Comparison of ENCODE assay signal across 1 cellular context in the genomic region with DNA sequence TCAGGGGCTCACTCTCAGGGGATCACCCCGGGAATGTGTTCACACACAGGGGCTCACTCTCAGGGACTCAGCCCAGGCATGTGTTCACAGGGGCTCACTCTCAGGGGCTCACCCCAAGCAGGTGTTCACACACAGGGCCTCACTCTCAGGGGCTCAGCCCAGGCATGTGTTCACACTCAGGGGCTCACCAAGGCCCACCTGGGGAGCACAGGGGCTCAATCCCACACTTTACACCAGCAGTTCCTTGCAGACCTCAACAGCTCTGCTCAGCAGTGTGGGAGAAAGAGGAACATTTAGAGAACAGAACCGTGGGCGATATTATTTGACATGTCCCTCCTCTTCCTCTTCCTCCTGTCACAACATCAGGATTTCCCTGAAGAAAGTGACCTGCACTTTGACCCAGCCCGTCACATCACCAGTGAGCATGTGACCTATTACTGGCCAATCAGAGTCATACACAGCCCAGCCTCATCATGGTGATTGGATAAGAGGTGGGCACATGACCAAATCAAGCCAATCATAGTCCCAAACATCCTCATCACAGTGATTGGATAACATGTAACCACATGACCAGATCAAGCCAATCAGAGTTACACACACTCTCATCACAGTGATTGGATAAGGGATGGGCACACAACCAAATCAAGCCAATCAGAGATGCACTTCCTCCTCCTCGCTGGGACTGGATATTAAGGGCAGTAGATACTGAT.
TF ChIP-seq lines count a peak whose summit lies in the region.

No MANE protein-coding gene starts in this region.

TF ChIP-seq in K562, 482 proteins besides CTCF, POLR2A, EP300 and RAD21 (continued from another document and continues in another):
- TF ChIP-seq ATF1 (CRISPR knock-in tag; IDR thresholded peaks at IDR 0.05) (no peak), ATF1 (tag; IDR thresholded peaks at IDR 0.05) (peak; percentile 73), SRSF3 (IDR thresholded peaks at IDR 0.05; ENCODE audit: insufficient read depth, low read length) (no peak), NR2C2 (CRISPR knock-in tag; IDR thresholded peaks at IDR 0.05) (peak; percentile 94), NR2C2 (tag; IDR thresholded peaks at IDR 0.05) (peak; percentile 96), LCOR (CRISPR knock-in tag; IDR thresholded peaks at IDR 0.05) (no peak), HNRNPK (IDR thresholded peaks at IDR 0.05; ENCODE audit: low read depth, low read length, poor library complexity, severe bottlenecking) (no peak), CAMTA2 (CRISPR knock-in tag; conservative IDR thresholded peaks at IDR 0.05) (no peak), KLF13 (tag; IDR thresholded peaks at IDR 0.05; ENCODE audit: borderline replicate concordance, low read depth) (no peak), ARID2 (IDR thresholded peaks at IDR 0.05) (no peak), CBX2 (IDR thresholded peaks at IDR 0.05; ENCODE audit: insufficient read depth, low read length, poor library complexity, severe bottlenecking) (no peak), NR2F6 (CRISPR knock-in tag; IDR thresholded peaks at IDR 0.05) (0 out of 2 replicates have a peak, but pooled peaks have one; percentile 16), NCOA6 (IDR thresholded peaks at IDR 0.05) (no peak), CREB1 (IDR thresholded peaks at IDR 0.05) (no peak), CREB1 (CRISPR knock-in tag; IDR thresholded peaks at IDR 0.05) (no peak), ARHGAP35 (IDR thresholded peaks at IDR 0.05; ENCODE audit: partially characterized antibody) (no peak), ZNF766 (CRISPR knock-in tag; conservative IDR thresholded peaks at IDR 0.05) (no peak), SRSF1 (IDR thresholded peaks at IDR 0.05; ENCODE audit: low read depth, low read length) (no peak), POLR2AphosphoS5 (IDR thresholded peaks at IDR 0.05; ENCODE audit: control insufficient read depth, insufficient read depth, low read depth, low read length) (no peak), BRD4 (IDR thresholded peaks at IDR 0.05) (peak; percentile 61; the same call in 1 of the 2 replicates), RBM39 (optimal IDR thresholded peaks at IDR 0.05; ENCODE audit: low read depth, low read length) (no peak), ZBTB1 (CRISPR knock-in tag; IDR thresholded peaks at IDR 0.05; ENCODE audit: borderline replicate concordance, low read depth) (no peak), VEZF1 (CRISPR knock-in tag; IDR thresholded peaks at IDR 0.05) (no peak), ZNF143 (CRISPR knock-in tag; IDR thresholded peaks at IDR 0.05) (peak; percentile 42; the same call in 1 of the 2 replicates), MYNN (IDR thresholded peaks at IDR 0.05) (no peak), MYNN (CRISPR knock-in tag; IDR thresholded peaks at IDR 0.05) (no peak), IRF1 (CRISPR knock-in tag; IDR thresholded peaks at IDR 0.05; ENCODE audit: borderline replicate concordance) (no peak), MXI1 (IDR thresholded peaks at IDR 0.05; ENCODE audit: low read depth, low read length) (no peak), KDM2B (CRISPR knock-in tag; IDR thresholded peaks at IDR 0.05) (no peak), CBX8 (IDR thresholded peaks at IDR 0.05; ENCODE audit: borderline replicate concordance, extremely low read depth, low read depth, low read length, poor library complexity, severe bottlenecking) (no peak), KDM4B (IDR thresholded peaks at IDR 0.05; ENCODE audit: borderline replicate concordance in 2 of 2, low read depth in 1 of 2) (no peak), SREBF1 (IDR thresholded peaks at IDR 0.05; ENCODE audit: borderline replicate concordance, low read depth, low read length) (no peak), PPARD (CRISPR knock-in tag; IDR thresholded peaks at IDR 0.05) (no peak; the same call in 1 of the 2 replicates), HMGXB4 (CRISPR knock-in tag; IDR thresholded peaks at IDR 0.05) (no peak), CC2D1A (IDR thresholded peaks at IDR 0.05) (peak; percentile 84), SAFB2 (IDR thresholded peaks at IDR 0.05; ENCODE audit: borderline replicate concordance, low read depth, low read length, severe bottlenecking) (no peak), MEIS2 (IDR thresholded peaks at IDR 0.05; ENCODE audit: partially characterized antibody) (peak; percentile 42), PTTG1 (tag; IDR thresholded peaks at IDR 0.05; ENCODE audit: low read depth) (no peak)
- TF ChIP-seq, protein P1, sequence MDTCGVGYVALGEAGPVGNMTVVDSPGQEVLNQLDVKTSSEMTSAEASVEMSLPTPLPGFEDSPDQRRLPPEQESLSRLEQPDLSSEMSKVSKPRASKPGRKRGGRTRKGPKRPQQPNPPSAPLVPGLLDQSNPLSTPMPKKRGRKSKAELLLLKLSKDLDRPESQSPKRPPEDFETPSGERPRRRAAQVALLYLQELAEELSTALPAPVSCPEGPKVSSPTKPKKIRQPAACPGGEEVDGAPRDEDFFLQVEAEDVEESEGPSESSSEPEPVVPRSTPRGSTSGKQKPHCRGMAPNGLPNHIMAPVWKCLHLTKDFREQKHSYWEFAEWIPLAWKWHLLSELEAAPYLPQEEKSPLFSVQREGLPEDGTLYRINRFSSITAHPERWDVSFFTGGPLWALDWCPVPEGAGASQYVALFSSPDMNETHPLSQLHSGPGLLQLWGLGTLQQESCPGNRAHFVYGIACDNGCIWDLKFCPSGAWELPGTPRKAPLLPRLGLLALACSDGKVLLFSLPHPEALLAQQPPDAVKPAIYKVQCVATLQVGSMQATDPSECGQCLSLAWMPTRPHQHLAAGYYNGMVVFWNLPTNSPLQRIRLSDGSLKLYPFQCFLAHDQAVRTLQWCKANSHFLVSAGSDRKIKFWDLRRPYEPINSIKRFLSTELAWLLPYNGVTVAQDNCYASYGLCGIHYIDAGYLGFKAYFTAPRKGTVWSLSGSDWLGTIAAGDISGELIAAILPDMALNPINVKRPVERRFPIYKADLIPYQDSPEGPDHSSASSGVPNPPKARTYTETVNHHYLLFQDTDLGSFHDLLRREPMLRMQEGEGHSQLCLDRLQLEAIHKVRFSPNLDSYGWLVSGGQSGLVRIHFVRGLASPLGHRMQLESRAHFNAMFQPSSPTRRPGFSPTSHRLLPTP (IDR thresholded peaks at IDR 0.05; ENCODE audit: borderline replicate concordance, extremely low read depth, insufficient read length) = no peak
- TF ChIP-seq, protein P2, sequence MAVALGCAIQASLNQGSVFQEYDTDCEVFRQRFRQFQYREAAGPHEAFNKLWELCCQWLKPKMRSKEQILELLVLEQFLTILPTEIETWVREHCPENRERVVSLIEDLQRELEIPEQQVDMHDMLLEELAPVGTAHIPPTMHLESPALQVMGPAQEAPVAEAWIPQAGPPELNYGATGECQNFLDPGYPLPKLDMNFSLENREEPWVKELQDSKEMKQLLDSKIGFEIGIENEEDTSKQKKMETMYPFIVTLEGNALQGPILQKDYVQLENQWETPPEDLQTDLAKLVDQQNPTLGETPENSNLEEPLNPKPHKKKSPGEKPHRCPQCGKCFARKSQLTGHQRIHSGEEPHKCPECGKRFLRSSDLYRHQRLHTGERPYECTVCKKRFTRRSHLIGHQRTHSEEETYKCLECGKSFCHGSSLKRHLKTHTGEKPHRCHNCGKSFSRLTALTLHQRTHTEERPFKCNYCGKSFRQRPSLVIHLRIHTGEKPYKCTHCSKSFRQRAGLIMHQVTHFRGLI (CRISPR knock-in tag; IDR thresholded peaks at IDR 0.05) = 0 out of 2 replicates have a peak, but pooled peaks have one; percentile 52
- TF ChIP-seq, protein P3, sequence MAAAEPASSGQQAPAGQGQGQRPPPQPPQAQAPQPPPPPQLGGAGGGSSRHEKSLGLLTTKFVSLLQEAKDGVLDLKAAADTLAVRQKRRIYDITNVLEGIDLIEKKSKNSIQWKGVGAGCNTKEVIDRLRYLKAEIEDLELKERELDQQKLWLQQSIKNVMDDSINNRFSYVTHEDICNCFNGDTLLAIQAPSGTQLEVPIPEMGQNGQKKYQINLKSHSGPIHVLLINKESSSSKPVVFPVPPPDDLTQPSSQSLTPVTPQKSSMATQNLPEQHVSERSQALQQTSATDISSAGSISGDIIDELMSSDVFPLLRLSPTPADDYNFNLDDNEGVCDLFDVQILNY (CRISPR knock-in tag; IDR thresholded peaks at IDR 0.05) = no peak
- TF ChIP-seq, protein P4, sequence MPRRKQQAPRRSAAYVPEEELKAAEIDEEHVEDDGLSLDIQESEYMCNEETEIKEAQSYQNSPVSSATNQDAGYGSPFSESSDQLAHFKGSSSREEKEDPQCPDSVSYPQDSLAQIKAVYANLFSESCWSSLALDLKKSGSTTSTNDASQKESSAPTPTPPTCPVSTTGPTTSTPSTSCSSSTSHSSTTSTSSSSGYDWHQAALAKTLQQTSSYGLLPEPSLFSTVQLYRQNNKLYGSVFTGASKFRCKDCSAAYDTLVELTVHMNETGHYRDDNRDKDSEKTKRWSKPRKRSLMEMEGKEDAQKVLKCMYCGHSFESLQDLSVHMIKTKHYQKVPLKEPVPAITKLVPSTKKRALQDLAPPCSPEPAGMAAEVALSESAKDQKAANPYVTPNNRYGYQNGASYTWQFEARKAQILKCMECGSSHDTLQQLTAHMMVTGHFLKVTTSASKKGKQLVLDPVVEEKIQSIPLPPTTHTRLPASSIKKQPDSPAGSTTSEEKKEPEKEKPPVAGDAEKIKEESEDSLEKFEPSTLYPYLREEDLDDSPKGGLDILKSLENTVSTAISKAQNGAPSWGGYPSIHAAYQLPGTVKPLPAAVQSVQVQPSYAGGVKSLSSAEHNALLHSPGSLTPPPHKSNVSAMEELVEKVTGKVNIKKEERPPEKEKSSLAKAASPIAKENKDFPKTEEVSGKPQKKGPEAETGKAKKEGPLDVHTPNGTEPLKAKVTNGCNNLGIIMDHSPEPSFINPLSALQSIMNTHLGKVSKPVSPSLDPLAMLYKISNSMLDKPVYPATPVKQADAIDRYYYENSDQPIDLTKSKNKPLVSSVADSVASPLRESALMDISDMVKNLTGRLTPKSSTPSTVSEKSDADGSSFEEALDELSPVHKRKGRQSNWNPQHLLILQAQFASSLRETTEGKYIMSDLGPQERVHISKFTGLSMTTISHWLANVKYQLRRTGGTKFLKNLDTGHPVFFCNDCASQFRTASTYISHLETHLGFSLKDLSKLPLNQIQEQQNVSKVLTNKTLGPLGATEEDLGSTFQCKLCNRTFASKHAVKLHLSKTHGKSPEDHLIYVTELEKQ (CRISPR knock-in tag; IDR thresholded peaks at IDR 0.05) = peak; percentile 45; the same call in 1 of the 2 replicates
- TF ChIP-seq, protein P5, sequence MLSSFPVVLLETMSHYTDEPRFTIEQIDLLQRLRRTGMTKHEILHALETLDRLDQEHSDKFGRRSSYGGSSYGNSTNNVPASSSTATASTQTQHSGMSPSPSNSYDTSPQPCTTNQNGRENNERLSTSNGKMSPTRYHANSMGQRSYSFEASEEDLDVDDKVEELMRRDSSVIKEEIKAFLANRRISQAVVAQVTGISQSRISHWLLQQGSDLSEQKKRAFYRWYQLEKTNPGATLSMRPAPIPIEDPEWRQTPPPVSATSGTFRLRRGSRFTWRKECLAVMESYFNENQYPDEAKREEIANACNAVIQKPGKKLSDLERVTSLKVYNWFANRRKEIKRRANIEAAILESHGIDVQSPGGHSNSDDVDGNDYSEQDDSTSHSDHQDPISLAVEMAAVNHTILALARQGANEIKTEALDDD (IDR thresholded peaks at IDR 0.05) = no peak
